1 cellular context compared by ENCODE assay signal in the genomic region with DNA sequence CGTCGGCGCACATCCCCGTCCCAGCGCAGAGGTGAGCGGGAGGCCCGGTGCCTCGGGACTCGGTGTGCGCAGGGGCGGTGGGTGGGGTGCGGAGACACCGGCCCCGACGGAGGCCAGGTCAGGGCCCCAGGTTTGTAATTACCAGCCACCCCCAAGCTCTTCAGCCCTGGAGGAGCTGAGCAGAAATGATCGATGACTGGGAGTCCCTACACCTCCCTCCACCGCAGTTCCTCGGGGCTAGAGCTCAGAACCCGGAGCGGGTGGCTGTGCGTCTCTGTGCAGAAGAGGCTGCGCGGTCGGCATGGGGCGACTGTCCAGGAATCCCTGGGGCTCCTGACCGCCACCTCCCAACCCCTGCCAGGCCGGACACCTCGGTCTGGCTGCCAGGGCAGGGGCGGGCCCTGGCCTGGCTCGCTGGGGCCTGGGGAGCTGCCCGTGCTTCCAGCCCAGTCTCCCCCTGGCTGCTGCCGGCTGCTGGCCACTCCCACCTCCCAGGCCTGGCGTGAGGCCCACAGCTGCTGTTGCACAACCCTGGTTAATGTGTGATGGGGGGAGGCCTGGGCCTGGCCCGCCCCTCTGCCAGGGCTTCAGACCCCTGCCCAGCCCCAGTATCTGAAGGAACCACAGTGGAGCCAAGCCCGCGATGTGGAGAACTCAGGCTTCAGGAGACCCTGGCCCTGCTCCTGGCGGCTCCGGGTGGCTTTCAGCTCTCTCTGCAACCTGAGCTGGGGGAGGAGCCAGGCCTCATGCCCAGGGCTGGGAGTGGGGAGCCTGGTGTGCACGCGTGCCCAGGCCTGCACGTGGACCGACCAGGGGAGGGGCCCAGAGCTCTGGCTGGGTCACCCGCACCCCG.
TF ChIP-seq lines count a peak whose summit lies in the region.

No MANE protein-coding gene starts in this region.

TF ChIP-seq in HepG2, 621 proteins besides CTCF, POLR2A, EP300 and RAD21 (continued from another document and continues in another):
- peak; percentile 64 for TF ChIP-seq ZMAT3 (CRISPR knock-in tag; conservative IDR thresholded peaks at IDR 0.05)
- TF ChIP-seq, protein P1, sequence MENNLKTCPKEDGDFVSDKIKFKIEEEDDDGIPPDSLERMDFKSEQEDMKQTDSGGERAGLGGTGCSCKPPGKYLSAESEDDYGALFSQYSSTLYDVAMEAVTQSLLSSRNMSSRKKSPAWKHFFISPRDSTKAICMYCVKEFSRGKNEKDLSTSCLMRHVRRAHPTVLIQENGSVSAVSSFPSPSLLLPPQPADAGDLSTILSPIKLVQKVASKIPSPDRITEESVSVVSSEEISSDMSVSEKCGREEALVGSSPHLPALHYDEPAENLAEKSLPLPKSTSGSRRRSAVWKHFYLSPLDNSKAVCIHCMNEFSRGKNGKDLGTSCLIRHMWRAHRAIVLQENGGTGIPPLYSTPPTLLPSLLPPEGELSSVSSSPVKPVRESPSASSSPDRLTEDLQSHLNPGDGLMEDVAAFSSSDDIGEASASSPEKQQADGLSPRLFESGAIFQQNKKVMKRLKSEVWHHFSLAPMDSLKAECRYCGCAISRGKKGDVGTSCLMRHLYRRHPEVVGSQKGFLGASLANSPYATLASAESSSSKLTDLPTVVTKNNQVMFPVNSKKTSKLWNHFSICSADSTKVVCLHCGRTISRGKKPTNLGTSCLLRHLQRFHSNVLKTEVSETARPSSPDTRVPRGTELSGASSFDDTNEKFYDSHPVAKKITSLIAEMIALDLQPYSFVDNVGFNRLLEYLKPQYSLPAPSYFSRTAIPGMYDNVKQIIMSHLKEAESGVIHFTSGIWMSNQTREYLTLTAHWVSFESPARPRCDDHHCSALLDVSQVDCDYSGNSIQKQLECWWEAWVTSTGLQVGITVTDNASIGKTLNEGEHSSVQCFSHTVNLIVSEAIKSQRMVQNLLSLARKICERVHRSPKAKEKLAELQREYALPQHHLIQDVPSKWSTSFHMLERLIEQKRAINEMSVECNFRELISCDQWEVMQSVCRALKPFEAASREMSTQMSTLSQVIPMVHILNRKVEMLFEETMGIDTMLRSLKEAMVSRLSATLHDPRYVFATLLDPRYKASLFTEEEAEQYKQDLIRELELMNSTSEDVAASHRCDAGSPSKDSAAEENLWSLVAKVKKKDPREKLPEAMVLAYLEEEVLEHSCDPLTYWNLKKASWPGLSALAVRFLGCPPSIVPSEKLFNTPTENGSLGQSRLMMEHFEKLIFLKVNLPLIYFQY (CRISPR knock-in tag; IDR thresholded peaks at IDR 0.05; ENCODE audit: borderline replicate concordance) = peak; percentile 99
- peak; percentile 47 for TF ChIP-seq ASH2L (IDR thresholded peaks at IDR 0.05; ENCODE audit: insufficient read length, low read depth, low read length)
- TF ChIP-seq ZSCAN22 (CRISPR knock-in tag; IDR thresholded peaks at IDR 0.05) = 0 out of 2 replicates have a peak, but pooled peaks have one; percentile 19
- no peak for TF ChIP-seq U2AF1 (optimal IDR thresholded peaks at IDR 0.05; ENCODE audit: low read depth, low read length)
- no peak for TF ChIP-seq GLMP (CRISPR knock-in tag; IDR thresholded peaks at IDR 0.05; ENCODE audit: borderline replicate concordance)
- TF ChIP-seq, protein P2, sequence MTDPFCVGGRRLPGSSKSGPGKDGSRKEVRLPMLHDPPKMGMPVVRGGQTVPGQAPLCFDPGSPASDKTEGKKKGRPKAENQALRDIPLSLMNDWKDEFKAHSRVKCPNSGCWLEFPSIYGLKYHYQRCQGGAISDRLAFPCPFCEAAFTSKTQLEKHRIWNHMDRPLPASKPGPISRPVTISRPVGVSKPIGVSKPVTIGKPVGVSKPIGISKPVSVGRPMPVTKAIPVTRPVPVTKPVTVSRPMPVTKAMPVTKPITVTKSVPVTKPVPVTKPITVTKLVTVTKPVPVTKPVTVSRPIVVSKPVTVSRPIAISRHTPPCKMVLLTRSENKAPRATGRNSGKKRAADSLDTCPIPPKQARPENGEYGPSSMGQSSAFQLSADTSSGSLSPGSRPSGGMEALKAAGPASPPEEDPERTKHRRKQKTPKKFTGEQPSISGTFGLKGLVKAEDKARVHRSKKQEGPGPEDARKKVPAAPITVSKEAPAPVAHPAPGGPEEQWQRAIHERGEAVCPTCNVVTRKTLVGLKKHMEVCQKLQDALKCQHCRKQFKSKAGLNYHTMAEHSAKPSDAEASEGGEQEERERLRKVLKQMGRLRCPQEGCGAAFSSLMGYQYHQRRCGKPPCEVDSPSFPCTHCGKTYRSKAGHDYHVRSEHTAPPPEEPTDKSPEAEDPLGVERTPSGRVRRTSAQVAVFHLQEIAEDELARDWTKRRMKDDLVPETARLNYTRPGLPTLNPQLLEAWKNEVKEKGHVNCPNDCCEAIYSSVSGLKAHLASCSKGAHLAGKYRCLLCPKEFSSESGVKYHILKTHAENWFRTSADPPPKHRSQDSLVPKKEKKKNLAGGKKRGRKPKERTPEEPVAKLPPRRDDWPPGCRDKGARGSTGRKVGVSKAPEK (CRISPR knock-in tag; IDR thresholded peaks at IDR 0.05; ENCODE audit: borderline replicate concordance) = 0 out of 2 replicates have a peak, but pooled peaks have one; percentile 25
- peak; percentile 86 for TF ChIP-seq HNRNPK (IDR thresholded peaks at IDR 0.05; ENCODE audit: low read depth, low read length, poor library complexity, severe bottlenecking)
- peak; percentile 92 for TF ChIP-seq ZBTB38 (CRISPR knock-in tag; IDR thresholded peaks at IDR 0.05)
- peak; percentile 85; the same call in 1 of the 2 replicates for TF ChIP-seq ZNF839 (CRISPR knock-in tag; IDR thresholded peaks at IDR 0.05; ENCODE audit: borderline replicate concordance)
- peak; percentile 91 for TF ChIP-seq BRD4 (CRISPR knock-in tag; IDR thresholded peaks at IDR 0.05)
- peak; percentile 82 for TF ChIP-seq ZNF235 (CRISPR knock-in tag; IDR thresholded peaks at IDR 0.05; ENCODE audit: borderline replicate concordance)
- TF ChIP-seq MTA1 (CRISPR knock-in tag; IDR thresholded peaks at IDR 0.05; ENCODE audit: borderline replicate concordance) = peak; percentile 95; the same call in 1 of the 2 replicates
- peak; percentile 98 for TF ChIP-seq ZFP41 (CRISPR knock-in tag; IDR thresholded peaks at IDR 0.05; ENCODE audit: borderline replicate concordance)
- peak; percentile 86; the same call in 1 of the 2 replicates for TF ChIP-seq ZNF335 (CRISPR knock-in tag; IDR thresholded peaks at IDR 0.05)
- TF ChIP-seq ZC3H4 (CRISPR knock-in tag; IDR thresholded peaks at IDR 0.05; ENCODE audit: borderline replicate concordance) = no peak; the same call in 1 of the 2 replicates
- no peak; the same call in 1 of the 2 replicates for TF ChIP-seq ZNF7 (CRISPR knock-in tag; IDR thresholded peaks at IDR 0.05)
- peak; percentile 77; the same call in 1 of the 2 replicates for TF ChIP-seq CERS6 (CRISPR knock-in tag; IDR thresholded peaks at IDR 0.05)
- TF ChIP-seq, protein P3, sequence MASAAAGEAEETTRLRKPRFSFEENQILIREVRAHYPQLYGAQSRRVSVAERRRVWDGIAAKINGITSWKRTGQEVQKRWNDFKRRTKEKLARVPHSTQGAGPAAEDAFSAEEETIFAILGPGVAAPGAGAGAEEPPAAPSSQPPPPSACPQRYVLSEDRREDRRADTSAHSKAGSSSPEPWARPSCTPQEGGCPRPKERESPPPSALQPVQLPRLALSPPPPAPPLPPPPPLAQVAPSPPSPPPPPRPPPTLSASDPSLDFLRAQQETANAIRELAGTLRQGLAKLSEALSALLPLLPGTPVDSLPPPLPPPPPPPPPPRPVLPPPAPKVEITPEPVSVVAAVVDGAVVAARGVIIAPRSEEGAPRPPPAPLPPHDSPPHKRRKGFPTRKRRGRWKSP (CRISPR knock-in tag; IDR thresholded peaks at IDR 0.05) = peak; percentile 63; the same call in 1 of the 2 replicates
- TF ChIP-seq, protein P4, sequence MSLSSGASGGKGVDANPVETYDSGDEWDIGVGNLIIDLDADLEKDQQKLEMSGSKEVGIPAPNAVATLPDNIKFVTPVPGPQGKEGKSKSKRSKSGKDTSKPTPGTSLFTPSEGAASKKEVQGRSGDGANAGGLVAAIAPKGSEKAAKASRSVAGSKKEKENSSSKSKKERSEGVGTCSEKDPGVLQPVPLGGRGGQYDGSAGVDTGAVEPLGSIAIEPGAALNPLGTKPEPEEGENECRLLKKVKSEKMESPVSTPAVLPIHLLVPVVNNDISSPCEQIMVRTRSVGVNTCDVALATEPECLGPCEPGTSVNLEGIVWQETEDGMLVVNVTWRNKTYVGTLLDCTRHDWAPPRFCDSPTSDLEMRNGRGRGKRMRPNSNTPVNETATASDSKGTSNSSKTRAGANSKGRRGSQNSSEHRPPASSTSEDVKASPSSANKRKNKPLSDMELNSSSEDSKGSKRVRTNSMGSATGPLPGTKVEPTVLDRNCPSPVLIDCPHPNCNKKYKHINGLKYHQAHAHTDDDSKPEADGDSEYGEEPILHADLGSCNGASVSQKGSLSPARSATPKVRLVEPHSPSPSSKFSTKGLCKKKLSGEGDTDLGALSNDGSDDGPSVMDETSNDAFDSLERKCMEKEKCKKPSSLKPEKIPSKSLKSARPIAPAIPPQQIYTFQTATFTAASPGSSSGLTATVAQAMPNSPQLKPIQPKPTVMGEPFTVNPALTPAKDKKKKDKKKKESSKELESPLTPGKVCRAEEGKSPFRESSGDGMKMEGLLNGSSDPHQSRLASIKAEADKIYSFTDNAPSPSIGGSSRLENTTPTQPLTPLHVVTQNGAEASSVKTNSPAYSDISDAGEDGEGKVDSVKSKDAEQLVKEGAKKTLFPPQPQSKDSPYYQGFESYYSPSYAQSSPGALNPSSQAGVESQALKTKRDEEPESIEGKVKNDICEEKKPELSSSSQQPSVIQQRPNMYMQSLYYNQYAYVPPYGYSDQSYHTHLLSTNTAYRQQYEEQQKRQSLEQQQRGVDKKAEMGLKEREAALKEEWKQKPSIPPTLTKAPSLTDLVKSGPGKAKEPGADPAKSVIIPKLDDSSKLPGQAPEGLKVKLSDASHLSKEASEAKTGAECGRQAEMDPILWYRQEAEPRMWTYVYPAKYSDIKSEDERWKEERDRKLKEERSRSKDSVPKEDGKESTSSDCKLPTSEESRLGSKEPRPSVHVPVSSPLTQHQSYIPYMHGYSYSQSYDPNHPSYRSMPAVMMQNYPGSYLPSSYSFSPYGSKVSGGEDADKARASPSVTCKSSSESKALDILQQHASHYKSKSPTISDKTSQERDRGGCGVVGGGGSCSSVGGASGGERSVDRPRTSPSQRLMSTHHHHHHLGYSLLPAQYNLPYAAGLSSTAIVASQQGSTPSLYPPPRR (CRISPR knock-in tag; IDR thresholded peaks at IDR 0.05; ENCODE audit: borderline replicate concordance) = peak; percentile 92
- peak; percentile 91 for TF ChIP-seq ZNF564 (CRISPR knock-in tag; IDR thresholded peaks at IDR 0.05)
- peak; percentile 99 for TF ChIP-seq ZFP90 (CRISPR knock-in tag; IDR thresholded peaks at IDR 0.05; ENCODE audit: borderline replicate concordance)
- TF ChIP-seq TEAD3 (CRISPR knock-in tag; optimal IDR thresholded peaks at IDR 0.05; ENCODE audit: borderline replicate concordance) = peak; percentile 91
- peak; percentile 93 for TF ChIP-seq NKX3-1 (CRISPR knock-in tag; IDR thresholded peaks at IDR 0.05)
- TF ChIP-seq ZNF253 (CRISPR knock-in tag; IDR thresholded peaks at IDR 0.05; ENCODE audit: borderline replicate concordance) = peak; percentile 89
- TF ChIP-seq, protein P5, sequence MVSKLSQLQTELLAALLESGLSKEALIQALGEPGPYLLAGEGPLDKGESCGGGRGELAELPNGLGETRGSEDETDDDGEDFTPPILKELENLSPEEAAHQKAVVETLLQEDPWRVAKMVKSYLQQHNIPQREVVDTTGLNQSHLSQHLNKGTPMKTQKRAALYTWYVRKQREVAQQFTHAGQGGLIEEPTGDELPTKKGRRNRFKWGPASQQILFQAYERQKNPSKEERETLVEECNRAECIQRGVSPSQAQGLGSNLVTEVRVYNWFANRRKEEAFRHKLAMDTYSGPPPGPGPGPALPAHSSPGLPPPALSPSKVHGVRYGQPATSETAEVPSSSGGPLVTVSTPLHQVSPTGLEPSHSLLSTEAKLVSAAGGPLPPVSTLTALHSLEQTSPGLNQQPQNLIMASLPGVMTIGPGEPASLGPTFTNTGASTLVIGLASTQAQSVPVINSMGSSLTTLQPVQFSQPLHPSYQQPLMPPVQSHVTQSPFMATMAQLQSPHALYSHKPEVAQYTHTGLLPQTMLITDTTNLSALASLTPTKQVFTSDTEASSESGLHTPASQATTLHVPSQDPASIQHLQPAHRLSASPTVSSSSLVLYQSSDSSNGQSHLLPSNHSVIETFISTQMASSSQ (IDR thresholded peaks at IDR 0.05; ENCODE audit: low read depth) = peak; percentile 99
- TF ChIP-seq, protein P5 (CRISPR knock-in tag; IDR thresholded peaks at IDR 0.05; ENCODE audit: borderline replicate concordance) = peak; percentile 100
- peak; percentile 96 for TF ChIP-seq ZSCAN31 (CRISPR knock-in tag; IDR thresholded peaks at IDR 0.05; ENCODE audit: low read depth)
